11 cellular contexts compared by ENCODE assay signal in genomic region chr5:178467261-178468195, GRCh38.
DNase-seq lines count a peak whose midpoint lies in the region; ATAC-seq, FAIRE-seq and TF ChIP-seq lines count a peak whose summit lies in the region.
"Had no signal": no experiment of that assay in that cellular context is flagged by ENCODE, and none has a peak within 500 bp of the region (broad histone marks: within the 10 kb centered on the region; RNA-seq: fewer than 3 reads in every experiment).

No MANE protein-coding gene starts in this region.

- H3K9me3 Mint-ChIP-seq in GM23338 (no peaks in the 10 kb centered on the region), astrocyte (ENCODE audit: unreplicated experiment) (no peaks in the 10 kb centered on the region)

- H3F3A ChIP-seq in GM23338 (replicated peaks; ENCODE audit: low read depth), result 0 out of 2 replicates have a peak, but pooled peaks cover 4% of the 10 kb centered on the region

- peaks cover 30% of the 10 kb centered on the region for H3K4me1 Mint-ChIP-seq in GM23338
- no peaks in the 10 kb centered on the region for H3K4me1 Mint-ChIP-seq in astrocyte (ENCODE audit: low read depth, unreplicated experiment)

- H3K27me3 Mint-ChIP-seq in GM23338 (ENCODE audit: insufficient read depth, low read depth, poor library complexity) (peaks cover 7% of the 10 kb centered on the region), astrocyte (ENCODE audit: low read depth, unreplicated experiment) (peaks cover 38% of the 10 kb centered on the region)

- no peaks in the 10 kb centered on the region for H4K20me1 ChIP-seq in GM23338 (replicated peaks; ENCODE audit: insufficient read depth)
- no peaks in the 10 kb centered on the region for H4K20me1 ChIP-seq in astrocyte (ENCODE audit: insufficient read depth, low read length)
- H4K20me1 ChIP-seq in hepatocyte (ENCODE audit: insufficient read depth, poor library complexity, severe bottlenecking), result no peaks in the 10 kb centered on the region

- H3K9me2 ChIP-seq in GM23338 (ENCODE audit: insufficient read depth), result no peaks in the 10 kb centered on the region
- no peaks in the 10 kb centered on the region for H3K9me2 ChIP-seq in hepatocyte (replicated peaks; ENCODE audit: insufficient read depth)

- H3K4me3 ChIP-seq in GM23338, result no peak overlapping the region
- H3K4me3 ChIP-seq in astrocyte (ENCODE audit: insufficient read depth, low read depth, low read length), result no peak overlapping the region
- no peak overlapping the region for H3K4me3 ChIP-seq in hepatocyte
- H3K4me3 ChIP-seq in spleen, result peak overlapping the region in 1 of 8 donors; percentile 15

- H3K79me2 ChIP-seq in GM23338 (replicated peaks; ENCODE audit: insufficient read depth) (no peaks in the 10 kb centered on the region), astrocyte (ENCODE audit: insufficient read depth, low read length) (no peaks in the 10 kb centered on the region), hepatocyte (no peaks in the 10 kb centered on the region)

- no peak overlapping the region for H3K9ac ChIP-seq in astrocyte (ENCODE audit: low read length)

- no peaks in the 10 kb centered on the region for H3K36me3 Mint-ChIP-seq in GM23338 (ENCODE audit: low read depth)
- no peaks in the 10 kb centered on the region for H3K36me3 Mint-ChIP-seq in astrocyte (ENCODE audit: low read depth, unreplicated experiment)

- no peaks in the 10 kb centered on the region for H3K27me3 ChIP-seq in GM23338 (ENCODE audit: insufficient read depth)
- H3K27me3 ChIP-seq in astrocyte (ENCODE audit: insufficient read depth, low read length), result no peaks in the 10 kb centered on the region
- H3K27me3 ChIP-seq in hepatocyte, result no peaks in the 10 kb centered on the region
- H3K27me3 ChIP-seq in spleen (replicated peaks in 1 of 7), result no peaks in the 10 kb centered on the region

- no peak for FAIRE-seq in astrocyte (lab: Jason Lieb, UNC)
- FAIRE-seq: keratinocyte had no signal

- no peak for TF ChIP-seq CTCF in GM23338 (conservative IDR thresholded peaks at IDR 0.05; ENCODE audit: low read depth in 2 of 2)
- TF ChIP-seq CTCF in astrocyte (IDR thresholded peaks at IDR 0.05; ENCODE audit: insufficient read depth, low read depth, low read length), result no peak
- no peak for TF ChIP-seq CTCF in hepatocyte (IDR thresholded peaks at IDR 0.05; ENCODE audit: poor library complexity)
- TF ChIP-seq CTCF in spleen (IDR thresholded peaks at IDR 0.05 in 8 of 11, conservative IDR thresholded peaks at IDR 0.05 in 3 of 11), result no peak

- H3K9me3 ChIP-seq in astrocyte (ENCODE audit: insufficient read depth, low read depth, low read length) (no peaks in the 10 kb centered on the region), hepatocyte (ENCODE audit: low read depth) (no peaks in the 10 kb centered on the region), spleen (no peaks in the 10 kb centered on the region)

- DNase-seq in GM23338 (ENCODE audit: low spot score) (no peak), astrocyte (ENCODE audit: low read depth) (no peak), hepatocyte (ENCODE audit: low spot score) (peak; percentile 39), spleen (no peak), iPS-NIHi11 (ENCODE audit: low spot score) (no peak), NCI-H524 treated with DMSO at 0.1 percent for 48 hours (lab: John Stamatoyannopoulos, UW) (no peak)
- no peak for DNase-seq in stimulated activated CD4-positive, alpha-beta T cell treated with anti-CD3 and anti-CD28 coated beads, Interleukin-4, amount 100 ng/mL, for 24 hours
- DNase-seq: NCI-H748 treated with DMSO at 0.1 percent for 48 hours had no signal

- no peaks in the 10 kb centered on the region for H3K36me3 ChIP-seq in GM23338 (ENCODE audit: insufficient read depth)
- no peaks in the 10 kb centered on the region for H3K36me3 ChIP-seq in astrocyte (ENCODE audit: insufficient read depth, low read length)
- H3K36me3 ChIP-seq in hepatocyte (replicated peaks; ENCODE audit: insufficient read depth, low read depth), result no peaks in the 10 kb centered on the region
- no peaks in the 10 kb centered on the region for H3K36me3 ChIP-seq in spleen

- H3K4me2 ChIP-seq in GM23338 (no peak overlapping the region), astrocyte (ENCODE audit: low read length) (peak overlapping the region; percentile 3), hepatocyte (peak overlapping the region; percentile 58)

- H3K4me1 ChIP-seq in GM23338 (ENCODE audit: insufficient read depth), result peaks cover 10% of the 10 kb centered on the region
- no peaks in the 10 kb centered on the region for H3K4me1 ChIP-seq in astrocyte (ENCODE audit: insufficient read depth, low read length)
- H3K4me1 ChIP-seq in hepatocyte (ENCODE audit: insufficient read depth), result peaks cover 22% of the 10 kb centered on the region
- H3K4me1 ChIP-seq in spleen, result peaks cover 0 to 39% (median 16%) of the 10 kb centered on the region in 6 donors

- H2AFZ ChIP-seq in GM23338, result no peak overlapping the region
- peak overlapping the region; percentile 41 for H2AFZ ChIP-seq in astrocyte (ENCODE audit: low read depth, low read length)
- no peak overlapping the region for H2AFZ ChIP-seq in hepatocyte

- H3K27ac Mint-ChIP-seq in GM23338 (peak overlapping the region; percentile 36; the same call in 1 of the 2 replicates), astrocyte (ENCODE audit: unreplicated experiment) (peak overlapping the region; percentile 66)

- H3K4me3 Mint-ChIP-seq in GM23338 (no peak overlapping the region), astrocyte (ENCODE audit: unreplicated experiment) (no peak overlapping the region)

- ATAC-seq in GM23338 (no peak), GM21619 (IDR thresholded peaks at IDR 0.05; ENCODE audit: unreplicated experiment) (no peak)
- ATAC-seq: activated CD4-positive, CD25-positive, alpha-beta regulatory T cell treated with anti-CD3 and anti-CD28 coated beads, Interleukin-2, amount 50 U/mL, for 24 hours had no signal

- intact Hi-C loops in spleen (cut with DNase I; ENCODE audit: low total_unique reads), result no loop called here

- TF ChIP-seq POLR2A in spleen (IDR thresholded peaks at IDR 0.05), result no peak

- no peak overlapping the region for H3K27ac ChIP-seq in GM23338 (ENCODE audit: low read depth)
- H3K27ac ChIP-seq in astrocyte (ENCODE audit: low read depth, low read length), result no peak overlapping the region
- H3K27ac ChIP-seq in hepatocyte, result peak overlapping the region; percentile 56
- H3K27ac ChIP-seq in spleen, result peak overlapping the region in 7 of 8 donors; percentile 32 to 68 (median 60)

- WGBS in hepatocyte (ENCODE audit: low lambda C conversion rate, missing lambda C conversion rate), result 66% methylated on average over 24 of the region's 26 CpGs
- WGBS in spleen, 5 donors, result 24 to 49% (median 36%) methylated on average over 25 to 26 of the region's 26 CpGs

TF ChIP-seq in GM23338, 12 proteins besides CTCF, POLR2A, EP300 and RAD21 (continues in another document):
- no peak for TF ChIP-seq CREB1 (CRISPR knock-in tag; IDR thresholded peaks at IDR 0.05; ENCODE audit: low read depth)
- TF ChIP-seq ETS1 (IDR thresholded peaks at IDR 0.05), result no peak
- no peak for TF ChIP-seq ZNF114 (CRISPR knock-in tag; IDR thresholded peaks at IDR 0.05)
- TF ChIP-seq EZH2 (IDR thresholded peaks at IDR 0.05; ENCODE audit: low read depth, unreplicated experiment), result no peak
- no peak for TF ChIP-seq JUNB (IDR thresholded peaks at IDR 0.05; ENCODE audit: unreplicated experiment)
- no peak for TF ChIP-seq EZH2phosphoT487 (IDR thresholded peaks at IDR 0.05; ENCODE audit: unreplicated experiment)

Comparison
In these comparisons a context has a peak if more than half of its experiments do, and no peak if none do; other contexts are left out.
1. H3K27ac ChIP-seq: peak in hepatocyte (single experiment) and spleen (7 of 8); none in GM23338 (single experiment) and astrocyte (single experiment).